15 cellular contexts compared by ENCODE assay signal in genomic region chr2:54591551-54591950, GRCh38.
DNase-seq lines count a peak whose midpoint lies in the region; ATAC-seq and TF ChIP-seq lines count a peak whose summit lies in the region.
"Had no signal": no experiment of that assay in that cellular context is flagged by ENCODE, and none has a peak within 500 bp of the region (broad histone marks: within the 10 kb centered on the region; RNA-seq: fewer than 3 reads in every experiment).

No MANE protein-coding gene starts in this region.

- 68 to 75% (median 73%) methylated on average over 3 of the region's 3 CpGs for WGBS in spleen, 5 donors

- H3K4me3 Mint-ChIP-seq in activated CD4-positive, alpha-beta T cell treated with anti-CD3 and anti-CD28 coated beads, Interleukin-2, amount 10 ng/mL, durations not matched to agents 24 days and 14 days, result peak overlapping the region; percentile 42
- no peak overlapping the region for H3K4me3 Mint-ChIP-seq in chondrocyte (ENCODE audit: unreplicated experiment)
- H3K4me3 Mint-ChIP-seq: neural crest cell had no signal

- no peaks in the 10 kb centered on the region for H3K27me3 ChIP-seq in spleen (replicated peaks in 1 of 7)

- no peak for ATAC-seq in HG03108 (IDR thresholded peaks at IDR 0.05; ENCODE audit: unreplicated experiment)

- H3K9me3 Mint-ChIP-seq in activated CD4-positive, alpha-beta T cell treated with anti-CD3 and anti-CD28 coated beads, Interleukin-2, amount 10 ng/mL, durations not matched to agents 24 days and 14 days, result no peaks in the 10 kb centered on the region
- H3K9me3 Mint-ChIP-seq in chondrocyte (ENCODE audit: low read depth), result no peaks in the 10 kb centered on the region

- DNase-seq in activated CD4-positive, alpha-beta T cell treated with anti-CD3 and anti-CD28 coated beads, Interleukin-2, amount 10 ng/mL, durations not matched to agents 24 days and 14 days, result no peak
- no peak for DNase-seq in activated CD4-positive, alpha-beta T cell treated with anti-CD3 and anti-CD28 coated beads for 4 hours
- DNase-seq in chondrocyte (ENCODE audit: low spot score) (no peak), spleen (no peak), SHP77 treated with DMSO at 0.1 percent for 48 hours (lab: John Stamatoyannopoulos, UW) (no peak)
- DNase-seq in activated CD4-positive, CD25-positive, alpha-beta regulatory T cell (lab: John Stamatoyannopoulos, UW), result no peak
- DNase-seq: erythroblast; hypothalamus; Kasumi-1; NCI-H187 treated with DMSO at 0.1 percent for 48 hours; stimulated activated naive CD4-positive, alpha-beta T cell treated with Interleukin-2 at 50 U/mL for 16 hours had no signal

- H3K27ac ChIP-seq in KOPT-K1 (ENCODE audit: low read depth, low read length, poor library complexity, severe bottlenecking) (peak overlapping the region; percentile 98), spleen (peak overlapping the region in 6 of 8 donors; percentile 75 to 88 (median 82))

- TF ChIP-seq CTCF in chondrocyte (IDR thresholded peaks at IDR 0.05) (no peak), spleen (IDR thresholded peaks at IDR 0.05 in 8 of 11, conservative IDR thresholded peaks at IDR 0.05 in 3 of 11) (no peak)

- TF ChIP-seq POLR2A in spleen (IDR thresholded peaks at IDR 0.05), result no peak

- intact Hi-C loops in activated CD4-positive, alpha-beta T cell treated with anti-CD3 and anti-CD28 coated beads, Interleukin-2, amount 10 ng/mL, durations not matched to agents 24 days and 14 days (cut with micrococcal nuclease), result no loop called here
- intact Hi-C loops in spleen (cut with DNase I; ENCODE audit: low total_unique reads), result no loop called here

- peaks cover 6% of the 10 kb centered on the region for H3K36me3 Mint-ChIP-seq in activated CD4-positive, alpha-beta T cell treated with anti-CD3 and anti-CD28 coated beads, Interleukin-2, amount 10 ng/mL, durations not matched to agents 24 days and 14 days (ENCODE audit: low read depth)
- H3K36me3 Mint-ChIP-seq in chondrocyte (ENCODE audit: low read depth), result peaks cover 2% of the 10 kb centered on the region

- H3K4me1 Mint-ChIP-seq in activated CD4-positive, alpha-beta T cell treated with anti-CD3 and anti-CD28 coated beads, Interleukin-2, amount 10 ng/mL, durations not matched to agents 24 days and 14 days, result peaks cover 68% of the 10 kb centered on the region
- H3K4me1 Mint-ChIP-seq in chondrocyte (ENCODE audit: low read depth), result peaks cover 38% of the 10 kb centered on the region

- peaks cover 57 to 100% (median 93%) of the 10 kb centered on the region in 6 donors for H3K4me1 ChIP-seq in spleen

- no peak overlapping the region for H3K4me3 ChIP-seq in spleen
- H3K4me3 ChIP-seq: HAP-1 had no signal

- no peaks in the 10 kb centered on the region for H3K27me3 Mint-ChIP-seq in activated CD4-positive, alpha-beta T cell treated with anti-CD3 and anti-CD28 coated beads, Interleukin-2, amount 10 ng/mL, durations not matched to agents 24 days and 14 days
- H3K27me3 Mint-ChIP-seq in chondrocyte (ENCODE audit: low read depth), result no peaks in the 10 kb centered on the region

- peak overlapping the region; percentile 54 for H3K27ac Mint-ChIP-seq in activated CD4-positive, alpha-beta T cell treated with anti-CD3 and anti-CD28 coated beads, Interleukin-2, amount 10 ng/mL, durations not matched to agents 24 days and 14 days
- peak overlapping the region; percentile 4 for H3K27ac Mint-ChIP-seq in chondrocyte (ENCODE audit: unreplicated experiment)

- H3K9me3 ChIP-seq in KOPT-K1 (ENCODE audit: insufficient read depth, low read length, poor library complexity, severe bottlenecking) (no peaks in the 10 kb centered on the region), spleen (no peaks in the 10 kb centered on the region)
- H3K9me3 ChIP-seq: HAP-1 had no signal

- H3K36me3 ChIP-seq in KOPT-K1 (ENCODE audit: insufficient read depth, low read length) (peaks cover 8% of the 10 kb centered on the region), spleen (peaks cover 0 to 13% (median 0%) of the 10 kb centered on the region in 6 donors)
- H3K36me3 ChIP-seq: HAP-1 had no signal
